ENCODE assay signal across 13 cellular contexts in genomic region chr7:32154797-32155196, GRCh38.
A peak's percentile ranks its signal among the peaks of the same experiment; 100 is the strongest.
DNase-seq lines count a peak whose midpoint lies in the region; ATAC-seq and TF ChIP-seq lines count a peak whose summit lies in the region.
"Had no signal": no experiment of that assay in that cellular context is flagged by ENCODE, and none has a peak within 500 bp of the region (broad histone marks: within the 10 kb centered on the region; RNA-seq: fewer than 3 reads in every experiment).

No MANE protein-coding gene starts in this region.

- H3K27ac Mint-ChIP-seq in mesothelial cell of epicardium: no peak overlapping the region
- H3K27ac Mint-ChIP-seq: B cell had no signal

- no peak overlapping the region for H2AK5ac ChIP-seq in neuronal stem cell (ENCODE audit: low read depth, low read length)

- no peak overlapping the region for H3K4me2 ChIP-seq in neuronal stem cell (ENCODE audit: insufficient read depth, low read length, poor library complexity, severe bottlenecking)

- no peak overlapping the region for H3K4me3 ChIP-seq in fibroblast of the aortic adventitia (ENCODE audit: low read depth, low read length)
- H3K4me3 ChIP-seq in neuronal stem cell (ENCODE audit: low read length in 2 of 2): no peak overlapping the region
- no peak overlapping the region for H3K4me3 ChIP-seq in prostate gland

- no peak for TF ChIP-seq POLR2A in prostate gland (IDR thresholded peaks at IDR 0.05)

- no peak overlapping the region for H2BK5ac ChIP-seq in neuronal stem cell (ENCODE audit: low read length)

- H3K27ac ChIP-seq in neuronal stem cell (replicated peaks; ENCODE audit: low read length) (no peak overlapping the region), prostate gland (no peak overlapping the region)

- H2BK12ac ChIP-seq in neuronal stem cell (ENCODE audit: low read length): no peak overlapping the region

- H3K4me1 Mint-ChIP-seq in mesothelial cell of epicardium: no peaks in the 10 kb centered on the region
- H3K4me1 Mint-ChIP-seq: B cell; central memory CD8-positive, alpha-beta T cell had no signal

- peaks cover 9% of the 10 kb centered on the region for H3K27me3 Mint-ChIP-seq in mesothelial cell of epicardium (ENCODE audit: low read depth)
- H3K27me3 Mint-ChIP-seq: B cell; central memory CD8-positive, alpha-beta T cell had no signal

- no peak overlapping the region for H3K14ac ChIP-seq in neuronal stem cell (ENCODE audit: low read length)

- peak overlapping the region; percentile 16 for H3K18ac ChIP-seq in neuronal stem cell (ENCODE audit: low read length)

- H3K36me3 ChIP-seq in neuronal stem cell (replicated peaks in 1 of 2; ENCODE audit: control insufficient read depth in 2 of 2, insufficient read depth in 2 of 2, low read length in 2 of 2): no peaks in the 10 kb centered on the region
- H3K36me3 ChIP-seq in prostate gland: no peaks in the 10 kb centered on the region

- WGBS in neuronal stem cell (ENCODE audit: extremely low coverage in 2 of 2, insufficient read length in 2 of 2, insufficient replicate concordance in 1 of 2), 2 donors: no CpG with 5 or more reads among the region's 3 CpGs
- 68% methylated on average over 3 of the region's 3 CpGs for WGBS in prostate gland

- no peak overlapping the region for H3K4me3 Mint-ChIP-seq in mesothelial cell of epicardium
- H3K4me3 Mint-ChIP-seq: B cell; central memory CD8-positive, alpha-beta T cell had no signal

- TF ChIP-seq CTCF in fibroblast of the aortic adventitia (IDR thresholded peaks at IDR 0.05; ENCODE audit: insufficient read depth, low read length) (no peak), prostate gland (IDR thresholded peaks at IDR 0.05) (no peak), mesothelial cell of epicardium (IDR thresholded peaks at IDR 0.05; ENCODE audit: unreplicated experiment) (no peak)

- no peak overlapping the region for H4K8ac ChIP-seq in neuronal stem cell (ENCODE audit: low read depth, low read length)

- no peak overlapping the region for H2BK15ac ChIP-seq in neuronal stem cell (ENCODE audit: low read length)

- DNase-seq in EL (peak; percentile 65), UCSD-AML1 (lab: John Stamatoyannopoulos, UW; ENCODE audit: unreplicated experiment) (peak; percentile 10), fibroblast of the aortic adventitia (ENCODE audit: low read depth) (peak; percentile 81), neuronal stem cell (ENCODE audit: low spot score) (no peak), prostate gland (ENCODE audit: low spot score) (no peak), mesothelial cell of epicardium (ENCODE audit: low spot score in 2 of 2, unreplicated experiment in 2 of 2) (no peak)
- DNase-seq: activated gamma-delta T cell treated with Interleukin-2 at 50 U/mL for 16 hours, Karpas-422, NCI-H187 had no signal

- no peak overlapping the region for H2AFZ ChIP-seq in neuronal stem cell (ENCODE audit: low read length)

- no peak overlapping the region for H2BK120ac ChIP-seq in neuronal stem cell (ENCODE audit: low read depth, low read length)

- H3K4ac ChIP-seq in neuronal stem cell (ENCODE audit: low read length): no peak overlapping the region

- no peaks in the 10 kb centered on the region for H3K9me3 Mint-ChIP-seq in mesothelial cell of epicardium

- H3K27me3 ChIP-seq in neuronal stem cell (ENCODE audit: control insufficient read depth in 3 of 3, insufficient read depth in 3 of 3, low read depth in 1 of 3, low read length in 3 of 3) (no peaks in the 10 kb centered on the region), prostate gland (replicated peaks; ENCODE audit: insufficient read depth) (no peaks in the 10 kb centered on the region)

- H3K9me3 ChIP-seq in neuronal stem cell (replicated peaks in 1 of 2; ENCODE audit: control insufficient read depth in 2 of 2, insufficient read depth in 1 of 2, low read depth in 1 of 2, low read length in 2 of 2): no peaks in the 10 kb centered on the region
- H3K9me3 ChIP-seq in prostate gland: no peaks in the 10 kb centered on the region

- H3K4me1 ChIP-seq in neuronal stem cell (ENCODE audit: control insufficient read depth in 2 of 2, insufficient read depth in 1 of 2, low read depth in 1 of 2, low read length in 2 of 2) (no peaks in the 10 kb centered on the region), prostate gland (replicated peaks) (no peaks in the 10 kb centered on the region)

- intact Hi-C loops in prostate gland (cut with DNase I): no loop called here

- ATAC-seq in HG03432 (IDR thresholded peaks at IDR 0.05; ENCODE audit: unreplicated experiment): no peak
- ATAC-seq in GM21786 (IDR thresholded peaks at IDR 0.05; ENCODE audit: unreplicated experiment): no peak

- H3K79me1 ChIP-seq in neuronal stem cell (ENCODE audit: low read depth, low read length): no peaks in the 10 kb centered on the region

- H3K23ac ChIP-seq in neuronal stem cell (ENCODE audit: low read depth, low read length, poor library complexity): peak overlapping the region; percentile 8

- H4K91ac ChIP-seq in neuronal stem cell (ENCODE audit: low read depth, low read length, poor library complexity): no peak overlapping the region

- H3K36me3 Mint-ChIP-seq in mesothelial cell of epicardium: no peaks in the 10 kb centered on the region

- H3K9ac ChIP-seq in neuronal stem cell (ENCODE audit: low read depth, low read length, poor library complexity): no peak overlapping the region

Comparison
In these comparisons a context has a peak if more than half of its experiments do, and no peak if none do; other contexts are left out.
1. DNase-seq: peak in EL (single experiment), UCSD-AML1 (single experiment) and fibroblast of the aortic adventitia (single experiment); none in neuronal stem cell (single experiment), prostate gland (single experiment) and mesothelial cell of epicardium (0 of 2).